1 cellular context compared by ENCODE assay signal in genomic region chrX:2514131-2514530, GRCh38.
TF ChIP-seq lines count a peak whose summit lies in the region.

No MANE protein-coding gene starts in this region.

TF ChIP-seq in GM23338, 12 proteins besides CTCF, POLR2A, EP300 and RAD21:
- no peak for TF ChIP-seq REST (IDR thresholded peaks at IDR 0.05; ENCODE audit: unreplicated experiment)
- TF ChIP-seq ZNF331 (CRISPR knock-in tag; IDR thresholded peaks at IDR 0.05; ENCODE audit: low read depth), result no peak
- TF ChIP-seq NANOG (IDR thresholded peaks at IDR 0.05; ENCODE audit: borderline replicate concordance), result no peak
- TF ChIP-seq EZH2 (IDR thresholded peaks at IDR 0.05; ENCODE audit: low read depth, unreplicated experiment), result no peak
- TF ChIP-seq ZNF462 (CRISPR knock-in tag; IDR thresholded peaks at IDR 0.05), result no peak
- TF ChIP-seq ETS1 (IDR thresholded peaks at IDR 0.05), result no peak
- no peak for TF ChIP-seq ZNF114 (CRISPR knock-in tag; IDR thresholded peaks at IDR 0.05)
- TF ChIP-seq JUNB (IDR thresholded peaks at IDR 0.05; ENCODE audit: unreplicated experiment), result no peak
- no peak for TF ChIP-seq CREB1 (CRISPR knock-in tag; IDR thresholded peaks at IDR 0.05; ENCODE audit: low read depth)
- no peak for TF ChIP-seq POLR2AphosphoS5 (IDR thresholded peaks at IDR 0.05; ENCODE audit: low read depth)
- TF ChIP-seq EZH2phosphoT487 (IDR thresholded peaks at IDR 0.05; ENCODE audit: unreplicated experiment), result no peak
- TF ChIP-seq STAT1 (IDR thresholded peaks at IDR 0.05; ENCODE audit: unreplicated experiment), result no peak
